ENCODE assay signal across 22 cellular contexts in the genomic region with DNA sequence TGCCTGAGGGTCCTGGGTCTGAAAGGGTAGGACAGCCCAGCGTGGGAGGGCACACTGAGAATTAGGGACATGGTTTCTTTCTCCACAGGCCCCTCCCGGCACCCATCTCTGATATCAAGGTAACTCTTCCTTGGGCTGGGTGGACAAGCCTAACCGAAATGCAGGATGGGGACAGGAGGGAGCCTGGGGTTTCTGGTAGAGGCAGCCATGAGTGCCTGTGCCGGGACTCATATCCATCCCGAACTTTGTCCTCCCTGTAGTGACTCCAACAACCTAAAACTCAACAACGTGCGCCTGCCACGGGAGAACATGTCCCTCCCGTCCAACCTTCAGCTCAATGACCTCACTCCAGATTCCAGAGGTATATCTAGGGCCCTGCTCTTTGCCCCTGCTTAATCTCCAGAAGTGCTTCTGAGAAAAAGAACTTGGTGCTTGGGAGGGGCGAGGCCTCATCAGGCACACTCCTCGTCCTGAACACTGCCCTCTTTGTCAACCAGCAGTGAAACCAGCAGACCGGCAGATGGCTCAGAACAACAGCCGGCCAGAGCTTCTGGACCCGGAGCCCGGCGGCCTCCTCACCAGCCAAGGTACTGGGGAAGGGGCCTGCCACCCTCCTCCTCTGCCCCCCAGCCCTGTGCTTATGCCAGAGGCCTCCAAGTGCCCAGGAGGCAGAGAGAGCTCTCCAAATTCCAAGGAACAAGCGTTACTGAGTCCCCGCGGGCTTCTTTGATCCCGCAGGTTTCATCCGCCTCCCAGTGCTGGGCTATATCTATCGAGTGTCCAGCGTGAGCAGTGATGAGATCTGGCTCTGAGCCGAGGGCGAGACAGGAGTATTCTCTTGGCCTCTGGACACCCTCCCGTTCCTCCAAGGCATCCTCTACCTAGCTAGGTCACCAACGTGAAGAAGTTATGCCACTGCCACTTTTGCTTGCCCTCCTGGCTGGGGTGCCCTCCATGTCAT. TPM values are rescaled to one million over a fixed set of nuclear protein-coding genes. Genes with fewer than 3 reads are reported as not detected.
A peak's percentile ranks its signal among the peaks of the same experiment; 100 is the strongest.
DNase-seq lines count a peak whose midpoint lies in the region; TF ChIP-seq lines count a peak whose summit lies in the region.
"Had no signal": no experiment of that assay in that cellular context is flagged by ENCODE, and none has a peak within 500 bp of the region (broad histone marks: within the 10 kb centered on the region; RNA-seq: fewer than 3 reads in every experiment).

No MANE protein-coding gene starts in this region.

- H3K36me3 ChIP-seq in transverse colon = no peaks in the 10 kb centered on the region

- H3K4me3 Mint-ChIP-seq in activated CD4-positive, alpha-beta memory T cell treated with anti-CD3 and anti-CD28 coated beads for 36 hours = no peak overlapping the region
- H3K4me3 Mint-ChIP-seq: activated T-cell treated with anti-CD3 and anti-CD28 coated beads, Interleukin-2, amount 50 U/mL, for 72 hours; CD14-positive monocyte; natural killer cell treated with Interleukin-12 subunit alpha and Interleukin-12 subunit beta and Interleukin-15 and Interleukin-18, amount 100 ng/mL, for 72 hours had no signal

- peaks cover 9 to 25% (median 21%) of the 10 kb centered on the region in 4 donors for H3K4me1 ChIP-seq in transverse colon

- H3K27ac ChIP-seq in coronary artery (no peak overlapping the region), transverse colon (peak overlapping the region in 2 of 4 donors; percentile 20 to 36)
- H3K27ac ChIP-seq: 22Rv1, HL-60, KMS-11, suprapubic skin had no signal

- H3K9me3 ChIP-seq in transverse colon = no peaks in the 10 kb centered on the region
- H3K9me3 ChIP-seq: suprapubic skin had no signal

- H3K4me1 Mint-ChIP-seq in activated CD4-positive, alpha-beta memory T cell treated with anti-CD3 and anti-CD28 coated beads for 36 hours (ENCODE audit: low read depth) = peaks cover 22% of the 10 kb centered on the region

- no peak for TF ChIP-seq EP300 in transverse colon (IDR thresholded peaks at IDR 0.05; ENCODE audit: low read depth)

- 58% methylated on average over 27 of the region's 27 CpGs; no CpG with 5 or more reads in 1 of the 2 donors for WGBS in transverse colon (ENCODE audit: low coverage in 1 of 2), 2 donors

- POLR2A ChIA-PET in activated CD4-positive, alpha-beta memory T cell treated with anti-CD3 and anti-CD28 coated beads for 36 hours (lab: Charles Lee) = no interaction called here

- H3K27ac Mint-ChIP-seq in activated CD4-positive, alpha-beta memory T cell treated with anti-CD3 and anti-CD28 coated beads for 36 hours = no peak overlapping the region
- H3K27ac Mint-ChIP-seq: activated T-cell treated with anti-CD3 and anti-CD28 coated beads, Interleukin-2, amount 50 U/mL, for 72 hours; CD14-positive monocyte; natural killer cell treated with Interleukin-12 subunit alpha and Interleukin-12 subunit beta and Interleukin-15 and Interleukin-18, amount 100 ng/mL, for 72 hours had no signal

- TF ChIP-seq POLR2A in transverse colon (IDR thresholded peaks at IDR 0.05) = no peak

- no peaks in the 10 kb centered on the region for H3K27me3 ChIP-seq in transverse colon
- H3K27me3 ChIP-seq: suprapubic skin had no signal

- no peaks in the 10 kb centered on the region for H3K36me3 Mint-ChIP-seq in activated CD4-positive, alpha-beta memory T cell treated with anti-CD3 and anti-CD28 coated beads for 36 hours
- H3K36me3 Mint-ChIP-seq: natural killer cell treated with Interleukin-12 subunit alpha and Interleukin-12 subunit beta and Interleukin-15 and Interleukin-18, amount 100 ng/mL, for 72 hours had no signal

- no peaks in the 10 kb centered on the region for H3K9me3 Mint-ChIP-seq in activated CD4-positive, alpha-beta memory T cell treated with anti-CD3 and anti-CD28 coated beads for 36 hours
- H3K9me3 Mint-ChIP-seq: activated T-cell treated with anti-CD3 and anti-CD28 coated beads, Interleukin-2, amount 50 U/mL, for 72 hours; natural killer cell treated with Interleukin-12 subunit alpha and Interleukin-12 subunit beta and Interleukin-15 and Interleukin-18, amount 100 ng/mL, for 72 hours had no signal

- CTCF ChIA-PET in activated CD4-positive, alpha-beta memory T cell treated with anti-CD3 and anti-CD28 coated beads for 36 hours (lab: Charles Lee) = no interaction called here

- DNase-seq in DMS 273 (lab: John Stamatoyannopoulos, UW; ENCODE audit: unreplicated experiment) = peak; percentile 39
- no peak for DNase-seq in DMS 273 treated with DMSO at 0.1 percent for 48 hours (lab: John Stamatoyannopoulos, UW)
- peak; percentile 62 for DNase-seq in coronary artery (ENCODE audit: low spot score)
- peak; percentile 79 for DNase-seq in medulla oblongata (ENCODE audit: extremely low spot score)
- DNase-seq in transverse colon = peak; percentile 57
- no peak for DNase-seq in activated CD4-positive, alpha-beta memory T cell treated with anti-CD3 and anti-CD28 coated beads for 36 hours
- DNase-seq in OCI-M2 (lab: John Stamatoyannopoulos, UW; ENCODE audit: unreplicated experiment) = no peak
- DNase-seq in NCI-H2171 treated with DMSO at 0.1 percent for 48 hours (lab: John Stamatoyannopoulos, UW) = no peak
- DNase-seq: activated T-cell treated with anti-CD3 and anti-CD28 coated beads, Interleukin-2, amount 50 U/mL, for 72 hours; cerebellar nuclear complex; NCI-H1048; NCI-H2107; NCI-H69; right cardiac atrium; stimulated activated CD4-positive, alpha-beta T cell treated with anti-CD3 and anti-CD28 coated beads, Interleukin-2, amount 100 ng/mL, for 48 hours had no signal

- in situ Hi-C loops in transverse colon (cut with MboI; ENCODE audit: low pct_ligation_motif_present in 1 of 4, low pct_unique_long_range_greater_than_20kb in 1 of 4, low sequenced_read_pairs in 3 of 4) = no loop called here

- intact Hi-C loops in transverse colon (cut with DNase I; ENCODE audit: low total_unique reads) = no loop called here
- intact Hi-C loops in activated CD4-positive, alpha-beta memory T cell treated with anti-CD3 and anti-CD28 coated beads for 36 hours (cut with micrococcal nuclease) = no loop called here

- no peaks in the 10 kb centered on the region for H3K27me3 Mint-ChIP-seq in activated CD4-positive, alpha-beta memory T cell treated with anti-CD3 and anti-CD28 coated beads for 36 hours

- TF ChIP-seq CTCF in coronary artery (IDR thresholded peaks at IDR 0.05) (no peak), transverse colon (IDR thresholded peaks at IDR 0.05) (no peak)

- H3K4me3 ChIP-seq in coronary artery (no peak overlapping the region), transverse colon (no peak overlapping the region)
- H3K4me3 ChIP-seq: lung, suprapubic skin had no signal

RNA-seq across cellular contexts. Expression of gene TMEM25, which starts 3.1 kb away (rescaled TPM):
- 10 to 100 TPM in 2 of 4 donors, 1 to 10 TPM in 2; 1.5 to 37.0 (median 14.5) TPM for total RNA-seq in transverse colon
- total RNA-seq in activated CD4-positive, alpha-beta memory T cell treated with anti-CD3 and anti-CD28 coated beads for 36 hours = 10 to 100 TPM in 1 of 2 experiments, 1 to 10 TPM in 1; 9.5 to 13.0 TPM

RNA-seq across cellular contexts. Expression of gene TTC36, which starts 6.8 kb away (rescaled TPM):
- 10 to 100 TPM in 1 of 4 donors, 1 to 10 TPM in 1, not detected in 2; 2.2 to 17.9 TPM for total RNA-seq in transverse colon
- total RNA-seq in activated CD4-positive, alpha-beta memory T cell treated with anti-CD3 and anti-CD28 coated beads for 36 hours = not detected

RNA-seq across cellular contexts. Expression of gene IFT46, which starts 31.7 kb away (rescaled TPM):
- 10 to 100 TPM in 3 of 4 donors, 1 to 10 TPM in 1; 4.8 to 20.2 (median 14.8) TPM for total RNA-seq in transverse colon
- total RNA-seq in activated CD4-positive, alpha-beta memory T cell treated with anti-CD3 and anti-CD28 coated beads for 36 hours = 10 to 100 TPM; 16.0 to 17.1 TPM

RNA-seq across cellular contexts. Expression of gene ARCN1, which starts 38.2 kb away (rescaled TPM):
- total RNA-seq in transverse colon = 10 to 100 TPM; 27.9 to 80.3 (median 61.0) TPM
- 100 to 1,000 TPM; 180 to 182 TPM for total RNA-seq in activated CD4-positive, alpha-beta memory T cell treated with anti-CD3 and anti-CD28 coated beads for 36 hours

Comparison
In these comparisons a context has a peak if more than half of its experiments do, and no peak if none do; other contexts are left out.
1. DNase-seq: peak in DMS 273 (single experiment), coronary artery (single experiment), medulla oblongata (single experiment) and transverse colon (single experiment); none in DMS 273 treated with DMSO at 0.1 percent for 48 hours (single experiment), activated CD4-positive, alpha-beta memory T cell treated with anti-CD3 and anti-CD28 coated beads for 36 hours (single experiment), OCI-M2 (single experiment) and NCI-H2171 treated with DMSO at 0.1 percent for 48 hours (single experiment).